Comparison of ENCODE assay signal across 17 cellular contexts in genomic region chr15:39552546-39552945, GRCh38. TPM values are rescaled to one million over a fixed set of nuclear protein-coding genes. Genes with fewer than 3 reads are reported as not detected.
DNase-seq lines count a peak whose midpoint lies in the region; ATAC-seq and TF ChIP-seq lines count a peak whose summit lies in the region.
"Had no signal": no experiment of that assay in that cellular context is flagged by ENCODE, and none has a peak within 500 bp of the region (broad histone marks: within the 10 kb centered on the region; RNA-seq: fewer than 3 reads in every experiment).

No MANE protein-coding gene starts in this region.

- H3K4me3 ChIP-seq in NB4 (ENCODE audit: low read depth, low read length), result no peak overlapping the region
- no peak overlapping the region for H3K4me3 ChIP-seq in sigmoid colon

- no peaks in the 10 kb centered on the region for H3K36me3 ChIP-seq in sigmoid colon

- H3K9me3 ChIP-seq in sigmoid colon, result no peaks in the 10 kb centered on the region

- no peak for ATAC-seq in activated CD4-positive, CD25-positive, alpha-beta regulatory T cell treated with anti-CD3 and anti-CD28 coated beads, Interleukin-2, amount 50 U/mL, for 24 hours
- ATAC-seq: SK-N-SH treated with all-trans-retinoic acid at 6 μM for 48 hours had no signal

- peaks cover 0 to 48% (median 44%) of the 10 kb centered on the region in 4 donors for H3K4me1 ChIP-seq in sigmoid colon

- TF ChIP-seq POLR2A in NB4 (IDR thresholded peaks at IDR 0.05; ENCODE audit: extremely low read depth, insufficient read length) (no peak), sigmoid colon (IDR thresholded peaks at IDR 0.05) (no peak)

- no peaks in the 10 kb centered on the region for H3K27me3 ChIP-seq in sigmoid colon

- peak; percentile 3 for DNase-seq in NK-92 treated with Interleukin-12 subunit alpha and Interleukin-12 subunit beta, amount 100 ng/mL, for 24 hours (lab: John Stamatoyannopoulos, UW)
- no peak for DNase-seq in NK-92 (lab: John Stamatoyannopoulos, UW; ENCODE audit: unreplicated experiment)
- DNase-seq in NB4 (ENCODE audit: low read depth), result peak; percentile 49
- DNase-seq in SKM-1 treated with dmso at 0.1 percent for 144 hours (lab: John Stamatoyannopoulos, UW; ENCODE audit: unreplicated experiment), result peak; percentile 65
- no peak for DNase-seq in sigmoid colon
- no peak for DNase-seq in activated CD4-positive, alpha-beta T cell treated with anti-CD3 and anti-CD28 coated beads, Interleukin-2, amount 50 U/mL, for 1 hour
- no peak for DNase-seq in NCI-H524 (lab: John Stamatoyannopoulos, UW)
- DNase-seq: 8988T; CD4-positive, alpha-beta memory T cell; DMS153; GDM1; NCI-H1694 treated with DMSO at 0.1 percent for 48 hours; NCI-H510A; NCI-H82; SHP77 had no signal

- WGBS in sigmoid colon, 2 donors, result 80 to 85% methylated on average over 2 of the region's 2 CpGs

- no peak for TF ChIP-seq CTCF in NB4 (IDR thresholded peaks at IDR 0.05; ENCODE audit: low read depth, low read length)
- TF ChIP-seq CTCF in sigmoid colon (IDR thresholded peaks at IDR 0.05), result no peak

- H3K27ac ChIP-seq in sigmoid colon, result peak overlapping the region in 3 of 4 donors; percentile 73 to 80 (median 75)

- no peak for TF ChIP-seq EP300 in sigmoid colon (IDR thresholded peaks at IDR 0.05)

- intact Hi-C loops in sigmoid colon (cut with DNase I), result no loop called here

RNA-seq across cellular contexts. Expression of gene THBS1, which starts 28.3 kb away (rescaled TPM):
- 1,000 to 10,000 TPM in 1 of 4 donors, 100 to 1,000 TPM in 3; 172 to 3,974 (median 496) TPM for total RNA-seq in sigmoid colon
- polyA plus RNA-seq in sigmoid colon, result 10 to 100 TPM; 13.2 to 95.5 (median 16.8) TPM

Comparison
In these comparisons a context has a peak if more than half of its experiments do, and no peak if none do; other contexts are left out.
1. DNase-seq: peak in NK-92 treated with Interleukin-12 subunit alpha and Interleukin-12 subunit beta, amount 100 ng/mL, for 24 hours (single experiment), NB4 (single experiment) and SKM-1 treated with dmso at 0.1 percent for 144 hours (single experiment); none in NK-92 (single experiment), sigmoid colon (single experiment), activated CD4-positive, alpha-beta T cell treated with anti-CD3 and anti-CD28 coated beads, Interleukin-2, amount 50 U/mL, for 1 hour (single experiment) and NCI-H524 (0 of 2).